Comparison of ENCODE assay signal across 8 cellular contexts in genomic region chr1:226633541-226634155, GRCh38.
DNase-seq lines count a peak whose midpoint lies in the region; TF ChIP-seq lines count a peak whose summit lies in the region.

No MANE protein-coding gene starts in this region.

- H3K9ac ChIP-seq in Karpas-422 (ENCODE audit: low read length), result peak overlapping the region; percentile 64

- TF ChIP-seq CTCF in left ventricle myocardium inferior (IDR thresholded peaks at IDR 0.05; ENCODE audit: borderline replicate concordance) (no peak), transverse colon (IDR thresholded peaks at IDR 0.05) (no peak)

- H3K4me2 ChIP-seq in Karpas-422 (ENCODE audit: low read depth, low read length, poor library complexity, severe bottlenecking), result peak overlapping the region; percentile 61

- 20 to 42% methylated on average over 2 to 6 of the region's 6 CpGs for WGBS in transverse colon (ENCODE audit: low coverage in 1 of 2), 2 donors

- no peaks in the 10 kb centered on the region for H4K20me1 ChIP-seq in Karpas-422 (ENCODE audit: insufficient read depth, low read depth, low read length)

- in situ Hi-C loops in transverse colon (cut with MboI; ENCODE audit: low pct_ligation_motif_present in 1 of 4, low pct_unique_long_range_greater_than_20kb in 1 of 4, low sequenced_read_pairs in 3 of 4), result loop anchor here in 2 of 4 donors (10.0 to 25.0 kb wide), 2 partner anchors 191 to 804 kb away; no protein-coding TSS in a partner anchor

- H3K36me3 ChIP-seq in Karpas-422 (ENCODE audit: insufficient read depth, low read length) (peaks cover 60% of the 10 kb centered on the region), left ventricle myocardium inferior (peaks cover 12% of the 10 kb centered on the region), transverse colon (no peaks in the 10 kb centered on the region)

- peak; percentile 58 for DNase-seq in activated CD8-positive, alpha-beta memory T cell treated with anti-CD3 and anti-CD28 coated beads, Interleukin-2, amount 50 U/mL, for 48 hours
- DNase-seq in activated CD8-positive, alpha-beta memory T cell treated with anti-CD3 and anti-CD28 coated beads, Interleukin-2, amount 50 U/mL, for 4 hours, result no peak
- peak; percentile 65 for DNase-seq in Karpas-422
- DNase-seq in left ventricle myocardium inferior, result no peak
- no peak for DNase-seq in transverse colon
- no peak for DNase-seq in NCI-H187 (lab: John Stamatoyannopoulos, UW)
- no peak for DNase-seq in stimulated activated CD4-positive, alpha-beta T cell treated with anti-CD3 and anti-CD28 coated beads, Interleukin-4, amount 100 ng/mL, for 1 hour
- no peak for DNase-seq in middle frontal gyrus (ENCODE audit: extremely low spot score, low spot score)

- TF ChIP-seq EP300 in transverse colon (IDR thresholded peaks at IDR 0.05; ENCODE audit: low read depth), result no peak

- no peak for TF ChIP-seq POLR2A in transverse colon (IDR thresholded peaks at IDR 0.05)

- no peaks in the 10 kb centered on the region for H3K9me3 ChIP-seq in Karpas-422 (ENCODE audit: low read length)
- H3K9me3 ChIP-seq in left ventricle myocardium inferior (replicated peaks), result no peaks in the 10 kb centered on the region
- no peaks in the 10 kb centered on the region for H3K9me3 ChIP-seq in transverse colon

- intact Hi-C loops in left ventricle myocardium inferior (cut with micrococcal nuclease) (loop anchor here (5.0 to 10.0 kb wide), 2 partner anchors 51 to 199 kb away; no protein-coding TSS in a partner anchor), transverse colon (cut with DNase I; ENCODE audit: low total_unique reads) (loop anchor here (2.0 to 10.0 kb wide), 3 partner anchors 61 to 194 kb away; partner anchors contain the start of gene ITPKB)

- H3K9me2 ChIP-seq in Karpas-422 (replicated peaks; ENCODE audit: insufficient read depth, low read length), result no peaks in the 10 kb centered on the region

- no peak overlapping the region for H3K27ac ChIP-seq in Karpas-422 (ENCODE audit: low read length)
- H3K27ac ChIP-seq in left ventricle myocardium inferior (replicated peaks), result peak overlapping the region; percentile 46
- H3K27ac ChIP-seq in transverse colon, result peak overlapping the region; percentile 59 to 68 (median 66)

- H3K4me1 ChIP-seq in Karpas-422 (ENCODE audit: low read length) (peaks cover 19% of the 10 kb centered on the region), left ventricle myocardium inferior (peaks cover 59% of the 10 kb centered on the region), transverse colon (peaks cover 7 to 43% (median 19%) of the 10 kb centered on the region in 4 donors)

- H3K27me3 ChIP-seq in Karpas-422 (ENCODE audit: low read length), result no peaks in the 10 kb centered on the region
- no peaks in the 10 kb centered on the region for H3K27me3 ChIP-seq in left ventricle myocardium inferior (ENCODE audit: low read depth)
- no peaks in the 10 kb centered on the region for H3K27me3 ChIP-seq in transverse colon

- H2AFZ ChIP-seq in Karpas-422 (ENCODE audit: low read length), result no peak overlapping the region

- H3K79me2 ChIP-seq in Karpas-422 (ENCODE audit: low read length), result no peaks in the 10 kb centered on the region

- peak overlapping the region; percentile 29; the same call in 1 of the 2 replicates for H3K4me3 ChIP-seq in Karpas-422 (ENCODE audit: low read length)
- H3K4me3 ChIP-seq in left ventricle myocardium inferior, result no peak overlapping the region
- H3K4me3 ChIP-seq in transverse colon, result no peak overlapping the region

Comparison
In these comparisons a context has a peak if more than half of its experiments do, and no peak if none do; other contexts are left out.
1. DNase-seq: peak in activated CD8-positive, alpha-beta memory T cell treated with anti-CD3 and anti-CD28 coated beads, Interleukin-2, amount 50 U/mL, for 48 hours (single experiment) and Karpas-422 (single experiment); none in activated CD8-positive, alpha-beta memory T cell treated with anti-CD3 and anti-CD28 coated beads, Interleukin-2, amount 50 U/mL, for 4 hours (single experiment), left ventricle myocardium inferior (single experiment), transverse colon (single experiment), NCI-H187 (0 of 2), stimulated activated CD4-positive, alpha-beta T cell treated with anti-CD3 and anti-CD28 coated beads, Interleukin-4, amount 100 ng/mL, for 1 hour (single experiment) and middle frontal gyrus (single experiment).